Comparison of ENCODE assay signal across 8 cellular contexts in the genomic region with DNA sequence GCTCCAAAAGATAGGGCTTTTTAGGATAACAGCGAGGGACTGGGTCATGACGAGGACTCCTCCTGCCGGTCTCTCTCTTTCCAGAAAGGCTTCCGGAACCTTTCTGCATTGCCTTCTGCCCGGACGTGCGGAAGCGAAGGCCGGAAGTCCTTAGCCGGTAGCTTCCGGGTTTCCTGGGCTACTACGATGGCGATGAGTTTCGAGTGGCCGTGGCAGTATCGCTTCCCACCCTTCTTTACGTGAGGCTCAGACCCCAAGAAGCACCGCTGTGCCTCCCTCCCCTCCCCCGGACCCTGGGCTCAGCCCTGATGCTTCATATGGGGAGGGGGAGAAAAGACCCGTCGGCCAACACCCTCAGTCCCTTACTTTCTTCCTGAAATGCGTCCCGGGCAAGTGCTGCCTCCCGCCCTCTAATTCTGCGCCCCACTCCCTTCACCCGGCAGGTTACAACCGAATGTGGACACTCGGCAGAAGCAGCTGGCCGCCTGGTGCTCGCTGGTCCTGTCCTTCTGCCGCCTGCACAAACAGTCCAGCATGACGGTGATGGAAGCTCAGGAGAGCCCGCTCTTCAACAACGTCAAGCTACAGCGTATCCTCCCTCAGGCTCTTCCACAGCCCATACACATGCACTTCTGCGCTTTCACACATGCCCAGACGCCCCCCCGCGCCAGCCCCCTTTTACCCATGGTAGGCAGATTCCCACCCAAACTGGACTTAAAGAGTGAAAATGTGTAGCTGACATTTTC. TPM values are rescaled to one million over a fixed set of nuclear protein-coding genes. Genes with fewer than 3 reads are reported as not detected.
DNase-seq lines count a peak whose midpoint lies in the region; ATAC-seq and TF ChIP-seq lines count a peak whose summit lies in the region.

A gene (plus strand): TSS at position 160 of the 746 bp plus-strand sequence. CDS start 27 bp downstream, at position 187.

- H3K36me3 Mint-ChIP-seq in WTC11, result peaks cover 29% of the 10 kb centered on the region

- intact Hi-C loops in spleen (cut with DNase I; ENCODE audit: low total_unique reads), result no loop called here

- H3K4me3 Mint-ChIP-seq in WTC11, result peak within 1 kb of the TSS; percentile 99

- H3K27ac Mint-ChIP-seq in WTC11, result peak within 1 kb of the TSS; percentile 97

- H3K27me3 Mint-ChIP-seq in WTC11 (ENCODE audit: low read depth), result no peaks in the 10 kb centered on the region; the same call in 1 of the 2 replicates

- no peak for TF ChIP-seq CTCF in WTC11 (IDR thresholded peaks at IDR 0.05)
- peak; percentile 25 for TF ChIP-seq CTCF in cardiac fibroblast (IDR thresholded peaks at IDR 0.05; ENCODE audit: low read depth, low read length)
- TF ChIP-seq CTCF in spleen (IDR thresholded peaks at IDR 0.05 in 8 of 11, conservative IDR thresholded peaks at IDR 0.05 in 3 of 11), result peak in 1 of 11 experiments; percentile 12

- POLR2A ChIA-PET in WTC11 (lab: Charles Lee), result interaction anchor here (1.0 to 1.6 kb wide), 3 partner anchors 13 to 50 kb away, joined by 4 to 8 read pairs (median 5); a partner anchor contains a TSS

- WGBS in spleen, 5 donors, result 2 to 7% (median 3%) methylated on average over 26 to 39 of the region's 39 CpGs

- H3K27me3 ChIP-seq in spleen (replicated peaks in 1 of 7), result no peaks in the 10 kb centered on the region

- H3K4me1 Mint-ChIP-seq in WTC11, result peaks cover 7% of the 10 kb centered on the region

- H3K27ac ChIP-seq in spleen, result peak within 1 kb of the TSS; percentile 76 to 94 (median 84)

- H3K9me3 ChIP-seq in spleen, result no peaks in the 10 kb centered on the region

- no peaks in the 10 kb centered on the region for H3K9me3 Mint-ChIP-seq in WTC11

- H3K4me3 ChIP-seq in cardiac fibroblast (replicated peaks in 1 of 2; ENCODE audit: low read depth in 2 of 2, low read length in 2 of 2) (peak within 1 kb of the TSS; percentile 72 to 92), spleen (peak within 1 kb of the TSS; percentile 46 to 96 (median 73))

- TF ChIP-seq POLR2A in spleen (IDR thresholded peaks at IDR 0.05), result peak in 1 of 3 donors; percentile 53

- ATAC-seq in HG02970 (IDR thresholded peaks at IDR 0.05; ENCODE audit: low FRiP score, unreplicated experiment) (peak; percentile 76), WTC11 (peak; percentile 94), GM19351 (IDR thresholded peaks at IDR 0.05; ENCODE audit: unreplicated experiment) (no peak)

- CTCF ChIA-PET in WTC11 (lab: Charles Lee), result interaction anchor here (0.5 to 2.9 kb wide), 9 partner anchors 10 to 926 kb away, joined by 3 to 44 read pairs (median 4); a partner anchor contains a TSS

- DNase-seq in GDM1 (lab: John Stamatoyannopoulos, UW) (peak; percentile 62), NCI-H2227 treated with DMSO at 0.1 percent for 48 hours (lab: John Stamatoyannopoulos, UW) (peak; percentile 79), WTC11 (ENCODE audit: low spot score) (peak; percentile 77), cardiac fibroblast (ENCODE audit: low read depth in 2 of 2) (peak; percentile 89 to 92), inferior parietal cortex (ENCODE audit: extremely low spot score) (peak; percentile 92), spleen (peak; percentile 93)

- peaks cover 7 to 33% (median 22%) of the 10 kb centered on the region in 6 donors for H3K4me1 ChIP-seq in spleen

- peaks cover 3 to 41% (median 34%) of the 10 kb centered on the region in 6 donors for H3K36me3 ChIP-seq in spleen

TF ChIP-seq in WTC11, 78 proteins besides CTCF, POLR2A, EP300 and RAD21 (continues in another document):
- peak; percentile 57; the same call in 1 of the 2 replicates for TF ChIP-seq CREM (CRISPR knock-in tag; IDR thresholded peaks at IDR 0.05)
- TF ChIP-seq FOXP1 (CRISPR knock-in tag; IDR thresholded peaks at IDR 0.05; ENCODE audit: borderline replicate concordance), result peak; percentile 40; the same call in 1 of the 2 replicates
- TF ChIP-seq, protein P1, sequence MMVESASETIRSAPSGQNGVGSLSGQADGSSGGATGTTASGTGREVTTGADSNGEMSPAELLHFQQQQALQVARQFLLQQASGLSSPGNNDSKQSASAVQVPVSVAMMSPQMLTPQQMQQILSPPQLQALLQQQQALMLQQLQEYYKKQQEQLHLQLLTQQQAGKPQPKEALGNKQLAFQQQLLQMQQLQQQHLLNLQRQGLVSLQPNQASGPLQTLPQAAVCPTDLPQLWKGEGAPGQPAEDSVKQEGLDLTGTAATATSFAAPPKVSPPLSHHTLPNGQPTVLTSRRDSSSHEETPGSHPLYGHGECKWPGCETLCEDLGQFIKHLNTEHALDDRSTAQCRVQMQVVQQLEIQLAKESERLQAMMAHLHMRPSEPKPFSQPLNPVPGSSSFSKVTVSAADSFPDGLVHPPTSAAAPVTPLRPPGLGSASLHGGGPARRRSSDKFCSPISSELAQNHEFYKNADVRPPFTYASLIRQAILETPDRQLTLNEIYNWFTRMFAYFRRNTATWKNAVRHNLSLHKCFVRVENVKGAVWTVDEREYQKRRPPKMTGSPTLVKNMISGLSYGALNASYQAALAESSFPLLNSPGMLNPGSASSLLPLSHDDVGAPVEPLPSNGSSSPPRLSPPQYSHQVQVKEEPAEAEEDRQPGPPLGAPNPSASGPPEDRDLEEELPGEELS (CRISPR knock-in tag; IDR thresholded peaks at IDR 0.05), result peak; percentile 39; the same call in 1 of the 2 replicates
- TF ChIP-seq NFE2L1 (CRISPR knock-in tag; IDR thresholded peaks at IDR 0.05), result 0 out of 2 replicates have a peak, but pooled peaks have one; percentile 42
- TF ChIP-seq CREB1 (CRISPR knock-in tag; IDR thresholded peaks at IDR 0.05), result no peak
- TF ChIP-seq, protein P2, sequence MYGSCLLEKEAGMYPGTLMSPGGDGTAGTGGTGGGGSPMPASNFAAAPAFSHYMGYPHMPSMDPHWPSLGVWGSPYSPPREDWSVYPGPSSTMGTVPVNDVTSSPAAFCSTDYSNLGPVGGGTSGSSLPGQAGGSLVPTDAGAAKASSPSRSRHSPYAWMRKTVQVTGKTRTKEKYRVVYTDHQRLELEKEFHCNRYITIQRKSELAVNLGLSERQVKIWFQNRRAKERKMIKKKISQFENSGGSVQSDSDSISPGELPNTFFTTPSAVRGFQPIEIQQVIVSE (CRISPR knock-in tag; IDR thresholded peaks at IDR 0.05; ENCODE audit: borderline replicate concordance), result no peak
- peak; percentile 58; the same call in 1 of the 2 replicates for TF ChIP-seq KAT7 (CRISPR knock-in tag; IDR thresholded peaks at IDR 0.05; ENCODE audit: borderline replicate concordance)
- TF ChIP-seq SMAD3 (CRISPR knock-in tag; IDR thresholded peaks at IDR 0.05; ENCODE audit: borderline replicate concordance), result peak; percentile 45; the same call in 1 of the 2 replicates
- 0 out of 2 replicates have a peak, but pooled peaks have one; percentile 61 for TF ChIP-seq FOXK1 (CRISPR knock-in tag; IDR thresholded peaks at IDR 0.05)
- TF ChIP-seq SP1 (CRISPR knock-in tag; conservative IDR thresholded peaks at IDR 0.05), result peak; percentile 49; the same call in 1 of the 2 replicates
- TF ChIP-seq, protein P3, sequence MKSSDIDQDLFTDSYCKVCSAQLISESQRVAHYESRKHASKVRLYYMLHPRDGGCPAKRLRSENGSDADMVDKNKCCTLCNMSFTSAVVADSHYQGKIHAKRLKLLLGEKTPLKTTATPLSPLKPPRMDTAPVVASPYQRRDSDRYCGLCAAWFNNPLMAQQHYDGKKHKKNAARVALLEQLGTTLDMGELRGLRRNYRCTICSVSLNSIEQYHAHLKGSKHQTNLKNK (CRISPR knock-in tag; IDR thresholded peaks at IDR 0.05), result no peak
- TF ChIP-seq GABPB1 (CRISPR knock-in tag; IDR thresholded peaks at IDR 0.05), result peak; percentile 85
- TF ChIP-seq, protein P4, sequence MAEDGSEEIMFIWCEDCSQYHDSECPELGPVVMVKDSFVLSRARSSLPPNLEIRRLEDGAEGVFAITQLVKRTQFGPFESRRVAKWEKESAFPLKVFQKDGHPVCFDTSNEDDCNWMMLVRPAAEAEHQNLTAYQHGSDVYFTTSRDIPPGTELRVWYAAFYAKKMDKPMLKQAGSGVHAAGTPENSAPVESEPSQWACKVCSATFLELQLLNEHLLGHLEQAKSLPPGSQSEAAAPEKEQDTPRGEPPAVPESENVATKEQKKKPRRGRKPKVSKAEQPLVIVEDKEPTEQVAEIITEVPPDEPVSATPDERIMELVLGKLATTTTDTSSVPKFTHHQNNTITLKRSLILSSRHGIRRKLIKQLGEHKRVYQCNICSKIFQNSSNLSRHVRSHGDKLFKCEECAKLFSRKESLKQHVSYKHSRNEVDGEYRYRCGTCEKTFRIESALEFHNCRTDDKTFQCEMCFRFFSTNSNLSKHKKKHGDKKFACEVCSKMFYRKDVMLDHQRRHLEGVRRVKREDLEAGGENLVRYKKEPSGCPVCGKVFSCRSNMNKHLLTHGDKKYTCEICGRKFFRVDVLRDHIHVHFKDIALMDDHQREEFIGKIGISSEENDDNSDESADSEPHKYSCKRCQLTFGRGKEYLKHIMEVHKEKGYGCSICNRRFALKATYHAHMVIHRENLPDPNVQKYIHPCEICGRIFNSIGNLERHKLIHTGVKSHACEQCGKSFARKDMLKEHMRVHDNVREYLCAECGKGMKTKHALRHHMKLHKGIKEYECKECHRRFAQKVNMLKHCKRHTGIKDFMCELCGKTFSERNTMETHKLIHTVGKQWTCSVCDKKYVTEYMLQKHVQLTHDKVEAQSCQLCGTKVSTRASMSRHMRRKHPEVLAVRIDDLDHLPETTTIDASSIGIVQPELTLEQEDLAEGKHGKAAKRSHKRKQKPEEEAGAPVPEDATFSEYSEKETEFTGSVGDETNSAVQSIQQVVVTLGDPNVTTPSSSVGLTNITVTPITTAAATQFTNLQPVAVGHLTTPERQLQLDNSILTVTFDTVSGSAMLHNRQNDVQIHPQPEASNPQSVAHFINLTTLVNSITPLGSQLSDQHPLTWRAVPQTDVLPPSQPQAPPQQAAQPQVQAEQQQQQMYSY (CRISPR knock-in tag; IDR thresholded peaks at IDR 0.05), result 0 out of 2 replicates have a peak, but pooled peaks have one; percentile 17

RNA-seq across cellular contexts. Expression of the gene that starts here (rescaled TPM):
- total RNA-seq in WTC11 (2021) (98.6 to 103 TPM (median 101 TPM) in 3 replicates), spleen (10 to 100 TPM; 29.6 to 41.1 (median 34.5) TPM)
- polyA plus RNA-seq in spleen, result 10 to 100 TPM; 31.0 to 47.7 (median 41.4) TPM
